ENCODE assay signal across 9 cellular contexts in the genomic region with DNA sequence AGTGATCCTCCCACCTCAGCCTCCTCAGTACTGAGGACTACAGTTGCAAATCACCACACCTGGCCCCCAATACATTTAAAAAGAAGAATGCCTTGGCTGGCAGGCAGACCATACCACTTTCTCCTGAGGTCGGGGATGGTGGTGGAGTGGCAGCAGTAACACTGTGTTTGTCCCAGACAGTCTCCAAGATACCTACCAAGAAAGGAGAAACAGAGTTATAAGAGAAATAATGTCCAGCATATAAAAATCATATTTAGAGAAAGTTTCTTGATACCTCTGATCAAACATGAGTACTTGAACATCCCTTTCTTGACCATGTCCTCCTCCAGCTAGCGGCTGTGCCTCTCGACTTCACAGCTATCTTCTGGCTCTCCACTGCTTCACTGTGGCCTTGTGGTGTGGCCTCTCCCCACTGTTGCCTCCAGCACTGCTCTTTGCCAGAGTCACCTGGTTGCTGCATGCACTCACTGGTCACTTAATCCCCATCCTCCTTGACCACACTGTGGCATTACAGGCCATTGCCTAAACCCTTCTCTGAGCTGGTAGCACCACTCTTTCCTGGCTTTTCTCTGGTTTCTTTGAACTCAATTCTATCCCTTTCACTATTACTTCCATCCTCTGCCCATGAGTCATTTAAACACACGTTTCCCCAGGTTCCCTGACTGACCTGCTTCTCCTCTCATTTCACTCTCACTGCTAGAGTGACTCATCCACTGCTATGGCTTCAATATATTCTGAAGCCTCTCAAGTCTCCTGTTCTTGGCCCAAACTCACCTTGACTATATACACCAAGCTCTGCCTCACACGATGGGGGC. TPM values are rescaled to one million over a fixed set of nuclear protein-coding genes. Genes with fewer than 3 reads are reported as not detected.
DNase-seq lines count a peak whose midpoint lies in the region; ATAC-seq and TF ChIP-seq lines count a peak whose summit lies in the region.
"Had no signal": no experiment of that assay in that cellular context is flagged by ENCODE, and none has a peak within 500 bp of the region (broad histone marks: within the 10 kb centered on the region; RNA-seq: fewer than 3 reads in every experiment).

No MANE protein-coding gene starts in this region.

- intact Hi-C loops in activated CD4-positive, alpha-beta T cell treated with anti-CD3 and anti-CD28 coated beads for 36 hours (cut with DNase I, micrococcal nuclease): loop anchor here (1.0 to 2.0 kb wide), 6 partner anchors 14 to 45 kb away; partner anchors contain the start of gene XPO6 (in 1 of the 2)
- intact Hi-C loops in psoas muscle (cut with DNase I) (no loop called here), left colon (cut with DNase I, micrococcal nuclease) (no loop called here)

- no peaks in the 10 kb centered on the region for H3K9me3 Mint-ChIP-seq in activated CD4-positive, alpha-beta T cell treated with anti-CD3 and anti-CD28 coated beads for 36 hours (ENCODE audit: low read depth)
- no peaks in the 10 kb centered on the region for H3K9me3 Mint-ChIP-seq in endodermal cell

- DNase-seq in activated CD4-positive, alpha-beta T cell treated with anti-CD3 and anti-CD28 coated beads for 36 hours: peak; percentile 53
- no peak for DNase-seq in activated CD4-positive, alpha-beta T cell treated with anti-CD3 and anti-CD28 coated beads for 4 hours
- no peak for DNase-seq in RWPE2 (ENCODE audit: low spot score)
- DNase-seq in endodermal cell: no peak
- no peak for DNase-seq in psoas muscle
- DNase-seq in globus pallidus (ENCODE audit: low spot score): no peak
- DNase-seq in left colon: no peak
- DNase-seq: NCI-H2227 treated with DMSO at 0.1 percent for 48 hours had no signal

- ATAC-seq in activated CD4-positive, alpha-beta T cell treated with anti-CD3 and anti-CD28 coated beads for 36 hours: peak; percentile 92
- ATAC-seq in RWPE2 (ENCODE audit: low read depth) (peak; percentile 99), psoas muscle (peak; percentile 59 to 78 (median 74)), HG02970 (IDR thresholded peaks at IDR 0.05; ENCODE audit: low FRiP score, unreplicated experiment) (no peak), left colon (no peak)

- H3K9ac ChIP-seq in endodermal cell (ENCODE audit: extremely low read depth, low read length, poor library complexity, severe bottlenecking): no peak overlapping the region

- TF ChIP-seq CTCF in RWPE2 (IDR thresholded peaks at IDR 0.05; ENCODE audit: poor library complexity, severe bottlenecking): no peak
- TF ChIP-seq CTCF in endodermal cell (conservative IDR thresholded peaks at IDR 0.05): no peak
- TF ChIP-seq CTCF in psoas muscle (IDR thresholded peaks at IDR 0.05): no peak

- H3K27me3 ChIP-seq in RWPE2 (ENCODE audit: insufficient read depth, poor library complexity, severe bottlenecking) (no peaks in the 10 kb centered on the region), endodermal cell (ENCODE audit: control insufficient read depth, insufficient read depth, low read length, poor library complexity, severe bottlenecking) (no peaks in the 10 kb centered on the region), psoas muscle (ENCODE audit: insufficient read depth in 3 of 3, low read length in 2 of 3) (no peaks in the 10 kb centered on the region)

- H3K4me3 ChIP-seq in RWPE2 (ENCODE audit: severe bottlenecking) (no peak overlapping the region), endodermal cell (ENCODE audit: low read length) (no peak overlapping the region), psoas muscle (no peak overlapping the region)

- peak overlapping the region; percentile 67 for H3K27ac Mint-ChIP-seq in activated CD4-positive, alpha-beta T cell treated with anti-CD3 and anti-CD28 coated beads for 36 hours
- H3K27ac Mint-ChIP-seq in endodermal cell: peak overlapping the region; percentile 56

- peaks cover 83% of the 10 kb centered on the region for H3K4me1 Mint-ChIP-seq in activated CD4-positive, alpha-beta T cell treated with anti-CD3 and anti-CD28 coated beads for 36 hours
- no peaks in the 10 kb centered on the region for H3K4me1 Mint-ChIP-seq in endodermal cell

- CTCF ChIA-PET in activated CD4-positive, alpha-beta T cell treated with anti-CD3 and anti-CD28 coated beads for 36 hours (lab: Charles Lee): interaction anchor here (0.6 to 0.7 kb wide), 3 partner anchors 13 to 800 kb away, joined by 3 to 4 read pairs (median 3); no protein-coding TSS in a partner anchor

- H3K4me1 ChIP-seq in RWPE2 (ENCODE audit: insufficient read depth, poor library complexity, severe bottlenecking) (peaks cover 25% of the 10 kb centered on the region), endodermal cell (ENCODE audit: control insufficient read depth, insufficient read depth, low read length) (no peaks in the 10 kb centered on the region), psoas muscle (peaks cover 16% of the 10 kb centered on the region)

- H3K9me3 ChIP-seq in RWPE2 (ENCODE audit: severe bottlenecking) (no peaks in the 10 kb centered on the region), endodermal cell (ENCODE audit: control insufficient read depth, low read length) (no peaks in the 10 kb centered on the region), psoas muscle (no peaks in the 10 kb centered on the region)

- no peaks in the 10 kb centered on the region for H3K27me3 Mint-ChIP-seq in activated CD4-positive, alpha-beta T cell treated with anti-CD3 and anti-CD28 coated beads for 36 hours
- no peaks in the 10 kb centered on the region for H3K27me3 Mint-ChIP-seq in endodermal cell (ENCODE audit: insufficient read depth)

- no peak overlapping the region for H3K4me3 Mint-ChIP-seq in activated CD4-positive, alpha-beta T cell treated with anti-CD3 and anti-CD28 coated beads for 36 hours
- no peak overlapping the region for H3K4me3 Mint-ChIP-seq in endodermal cell

- 89 to 94% methylated on average over 4 to 5 of the region's 5 CpGs for WGBS in endodermal cell (ENCODE audit: insufficient coverage in 1 of 2, insufficient read length in 1 of 2), 2 experiments
- 86 to 93% (median 87%) methylated on average over 5 of the region's 5 CpGs for WGBS in psoas muscle, 3 donors

- peaks cover 62% of the 10 kb centered on the region for H3K36me3 Mint-ChIP-seq in activated CD4-positive, alpha-beta T cell treated with anti-CD3 and anti-CD28 coated beads for 36 hours (ENCODE audit: low read depth)
- H3K36me3 Mint-ChIP-seq in endodermal cell (ENCODE audit: low read depth): peaks cover 48% of the 10 kb centered on the region

- POLR2A ChIA-PET in activated CD4-positive, alpha-beta T cell treated with anti-CD3 and anti-CD28 coated beads for 36 hours (lab: Charles Lee): interaction anchor here (1.2 kb wide), 1 partner anchor 27 kb away, joined by 5 read pairs; no protein-coding TSS in a partner anchor

- peak overlapping the region; percentile 44 for H3K27ac ChIP-seq in RWPE2 (ENCODE audit: poor library complexity, severe bottlenecking)
- H3K27ac ChIP-seq in endodermal cell (ENCODE audit: low read depth, low read length): no peak overlapping the region
- peak overlapping the region; percentile 59 for H3K27ac ChIP-seq in psoas muscle

- peaks cover 72% of the 10 kb centered on the region for H3K36me3 ChIP-seq in RWPE2 (ENCODE audit: low read depth)
- peaks cover 48% of the 10 kb centered on the region for H3K36me3 ChIP-seq in endodermal cell (ENCODE audit: control insufficient read depth, insufficient read depth, low read length)
- H3K36me3 ChIP-seq in psoas muscle (ENCODE audit: insufficient read depth in 1 of 2, low read depth in 1 of 2): peaks cover 2 to 58% of the 10 kb centered on the region in 2 donors

RNA-seq across cellular contexts. Expression of gene XPO6, which starts 45.2 kb away (rescaled TPM):
- 100 to 1,000 TPM; 241 to 368 TPM for total RNA-seq in activated CD4-positive, alpha-beta T cell treated with anti-CD3 and anti-CD28 coated beads for 36 hours
- total RNA-seq in endodermal cell (10 to 100 TPM; 84.7 to 92.4 TPM), psoas muscle (10 to 100 TPM; 24.5 to 44.2 (median 27.0) TPM), left colon (100 to 1,000 TPM; 104 to 105 TPM)
- polyA plus RNA-seq in endodermal cell (2013, experiment 1 of 2): 79.6 TPM
- 78.4 TPM for polyA plus RNA-seq in endodermal cell (2013, experiment 2 of 2)
- 10 to 100 TPM; 16.7 to 46.5 (median 26.4) TPM for polyA plus RNA-seq in psoas muscle

Comparison
In these comparisons a context has a peak if more than half of its experiments do, and no peak if none do; other contexts are left out.
1. ATAC-seq: peak in activated CD4-positive, alpha-beta T cell treated with anti-CD3 and anti-CD28 coated beads for 36 hours (single experiment), RWPE2 (single experiment) and psoas muscle (4 of 4); none in HG02970 (single experiment) and left colon (single experiment).
2. intact Hi-C loops: an anchor here in activated CD4-positive, alpha-beta T cell treated with anti-CD3 and anti-CD28 coated beads for 36 hours (1.0 to 2.0 kb wide); none called in psoas muscle and left colon.